ENCODE assay signal across 2 cellular contexts in genomic region chr1:12547586-12548225, GRCh38.
TF ChIP-seq lines count a peak whose summit lies in the region.

No MANE protein-coding gene starts in this region.

TF ChIP-seq in WTC11, 78 proteins besides CTCF, POLR2A, EP300 and RAD21 (continued from another document):
- TF ChIP-seq, protein P1, sequence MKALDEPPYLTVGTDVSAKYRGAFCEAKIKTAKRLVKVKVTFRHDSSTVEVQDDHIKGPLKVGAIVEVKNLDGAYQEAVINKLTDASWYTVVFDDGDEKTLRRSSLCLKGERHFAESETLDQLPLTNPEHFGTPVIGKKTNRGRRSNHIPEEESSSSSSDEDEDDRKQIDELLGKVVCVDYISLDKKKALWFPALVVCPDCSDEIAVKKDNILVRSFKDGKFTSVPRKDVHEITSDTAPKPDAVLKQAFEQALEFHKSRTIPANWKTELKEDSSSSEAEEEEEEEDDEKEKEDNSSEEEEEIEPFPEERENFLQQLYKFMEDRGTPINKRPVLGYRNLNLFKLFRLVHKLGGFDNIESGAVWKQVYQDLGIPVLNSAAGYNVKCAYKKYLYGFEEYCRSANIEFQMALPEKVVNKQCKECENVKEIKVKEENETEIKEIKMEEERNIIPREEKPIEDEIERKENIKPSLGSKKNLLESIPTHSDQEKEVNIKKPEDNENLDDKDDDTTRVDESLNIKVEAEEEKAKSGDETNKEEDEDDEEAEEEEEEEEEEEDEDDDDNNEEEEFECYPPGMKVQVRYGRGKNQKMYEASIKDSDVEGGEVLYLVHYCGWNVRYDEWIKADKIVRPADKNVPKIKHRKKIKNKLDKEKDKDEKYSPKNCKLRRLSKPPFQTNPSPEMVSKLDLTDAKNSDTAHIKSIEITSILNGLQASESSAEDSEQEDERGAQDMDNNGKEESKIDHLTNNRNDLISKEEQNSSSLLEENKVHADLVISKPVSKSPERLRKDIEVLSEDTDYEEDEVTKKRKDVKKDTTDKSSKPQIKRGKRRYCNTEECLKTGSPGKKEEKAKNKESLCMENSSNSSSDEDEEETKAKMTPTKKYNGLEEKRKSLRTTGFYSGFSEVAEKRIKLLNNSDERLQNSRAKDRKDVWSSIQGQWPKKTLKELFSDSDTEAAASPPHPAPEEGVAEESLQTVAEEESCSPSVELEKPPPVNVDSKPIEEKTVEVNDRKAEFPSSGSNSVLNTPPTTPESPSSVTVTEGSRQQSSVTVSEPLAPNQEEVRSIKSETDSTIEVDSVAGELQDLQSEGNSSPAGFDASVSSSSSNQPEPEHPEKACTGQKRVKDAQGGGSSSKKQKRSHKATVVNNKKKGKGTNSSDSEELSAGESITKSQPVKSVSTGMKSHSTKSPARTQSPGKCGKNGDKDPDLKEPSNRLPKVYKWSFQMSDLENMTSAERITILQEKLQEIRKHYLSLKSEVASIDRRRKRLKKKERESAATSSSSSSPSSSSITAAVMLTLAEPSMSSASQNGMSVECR (CRISPR knock-in tag; IDR thresholded peaks at IDR 0.05; ENCODE audit: borderline replicate concordance) = no peak
- no peak for TF ChIP-seq ATF3 (CRISPR knock-in tag; conservative IDR thresholded peaks at IDR 0.05)
- TF ChIP-seq ZNF425 (CRISPR knock-in tag; conservative IDR thresholded peaks at IDR 0.05) = no peak
- TF ChIP-seq USF2 (CRISPR knock-in tag; IDR thresholded peaks at IDR 0.05) = no peak
- TF ChIP-seq, protein P2, sequence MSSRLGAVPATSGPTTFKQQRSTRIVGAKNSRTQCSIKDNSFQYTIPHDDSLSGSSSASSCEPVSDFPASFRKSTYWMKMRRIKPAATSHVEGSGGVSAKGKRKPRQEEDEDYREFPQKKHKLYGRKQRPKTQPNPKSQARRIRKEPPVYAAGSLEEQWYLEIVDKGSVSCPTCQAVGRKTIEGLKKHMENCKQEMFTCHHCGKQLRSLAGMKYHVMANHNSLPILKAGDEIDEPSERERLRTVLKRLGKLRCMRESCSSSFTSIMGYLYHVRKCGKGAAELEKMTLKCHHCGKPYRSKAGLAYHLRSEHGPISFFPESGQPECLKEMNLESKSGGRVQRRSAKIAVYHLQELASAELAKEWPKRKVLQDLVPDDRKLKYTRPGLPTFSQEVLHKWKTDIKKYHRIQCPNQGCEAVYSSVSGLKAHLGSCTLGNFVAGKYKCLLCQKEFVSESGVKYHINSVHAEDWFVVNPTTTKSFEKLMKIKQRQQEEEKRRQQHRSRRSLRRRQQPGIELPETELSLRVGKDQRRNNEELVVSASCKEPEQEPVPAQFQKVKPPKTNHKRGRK (CRISPR knock-in tag; IDR thresholded peaks at IDR 0.05; ENCODE audit: borderline replicate concordance) = no peak
- no peak for TF ChIP-seq ZBTB21 (CRISPR knock-in tag; IDR thresholded peaks at IDR 0.05; ENCODE audit: borderline replicate concordance)
- no peak for TF ChIP-seq MYBL2 (CRISPR knock-in tag; IDR thresholded peaks at IDR 0.05)
- no peak for TF ChIP-seq ZSCAN18 (CRISPR knock-in tag; IDR thresholded peaks at IDR 0.05)
- TF ChIP-seq ZNF416 (CRISPR knock-in tag; IDR thresholded peaks at IDR 0.05) = no peak
- TF ChIP-seq TP53 (CRISPR knock-in tag; IDR thresholded peaks at IDR 0.05) = no peak
- TF ChIP-seq FOXJ3 (CRISPR knock-in tag; IDR thresholded peaks at IDR 0.05; ENCODE audit: borderline replicate concordance) = no peak

TF ChIP-seq in HepG2, 621 proteins besides CTCF, POLR2A, EP300 and RAD21 (continued from another document):
- TF ChIP-seq PRDM4 (CRISPR knock-in tag; IDR thresholded peaks at IDR 0.05; ENCODE audit: borderline replicate concordance) (no peak), NONO (IDR thresholded peaks at IDR 0.05) (no peak), NONO (CRISPR knock-in tag; conservative IDR thresholded peaks at IDR 0.05) (no peak), ZSCAN5A (CRISPR knock-in tag; IDR thresholded peaks at IDR 0.05; ENCODE audit: borderline replicate concordance) (no peak), HNRNPL (IDR thresholded peaks at IDR 0.05; ENCODE audit: low read depth, low read length) (peak; percentile 89), CENPX (CRISPR knock-in tag; IDR thresholded peaks at IDR 0.05) (no peak)
